Comparison of ENCODE assay signal across 8 cellular contexts in the genomic region with DNA sequence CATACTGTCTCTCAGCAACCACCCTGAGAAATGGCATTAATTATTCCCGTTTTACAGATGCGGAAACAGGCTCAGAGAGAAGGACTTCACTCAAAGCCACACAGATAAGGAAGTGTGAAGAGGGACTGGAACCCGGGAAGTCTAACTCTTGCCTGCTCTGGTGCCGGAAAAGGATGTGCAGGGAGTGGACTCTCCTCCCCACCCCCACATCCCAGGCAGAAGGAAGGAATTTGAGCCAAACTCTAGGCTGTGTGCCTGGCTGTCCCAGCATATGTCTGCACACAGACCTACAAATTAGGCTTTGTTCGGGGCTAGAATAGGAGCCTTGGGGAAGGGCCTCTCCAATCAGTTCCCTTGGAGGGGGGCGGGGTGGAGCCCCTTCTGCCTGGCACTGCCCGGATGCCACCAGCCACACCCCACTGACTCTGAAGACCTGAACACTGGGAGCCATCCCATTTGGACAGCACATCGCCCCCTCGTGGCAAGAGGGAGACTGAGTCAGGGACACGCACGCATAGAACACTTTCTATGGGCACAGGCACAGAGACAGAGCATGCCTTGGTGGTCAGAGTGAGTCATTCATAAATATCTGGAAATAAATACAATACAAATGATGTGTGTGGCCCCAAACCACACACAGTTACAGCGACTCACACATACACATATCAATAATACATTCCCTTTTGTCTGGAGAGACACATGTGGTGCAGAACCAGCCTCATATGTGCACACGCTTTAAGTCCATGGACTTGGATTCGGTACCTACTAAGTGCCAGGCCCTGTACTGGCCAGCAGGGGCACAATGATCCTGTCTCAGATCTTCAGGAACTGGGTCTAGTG. TPM values are rescaled to one million over a fixed set of nuclear protein-coding genes. Genes with fewer than 3 reads are reported as not detected.
A peak's percentile ranks its signal among the peaks of the same experiment; 100 is the strongest.
DNase-seq lines count a peak whose midpoint lies in the region; ATAC-seq and TF ChIP-seq lines count a peak whose summit lies in the region.

No MANE protein-coding gene starts in this region.

- H3K27me3 Mint-ChIP-seq in endothelial cell (ENCODE audit: unreplicated experiment) = peaks cover 15% of the 10 kb centered on the region

- H3K27ac ChIP-seq in C4-2B = no peak overlapping the region

- no peak overlapping the region for H3K27ac Mint-ChIP-seq in endothelial cell (ENCODE audit: unreplicated experiment)

- H3K9me3 Mint-ChIP-seq in endothelial cell (ENCODE audit: unreplicated experiment) = no peaks in the 10 kb centered on the region

- ATAC-seq in HG03520 (IDR thresholded peaks at IDR 0.05; ENCODE audit: unreplicated experiment) = peak; percentile 63

- H3K36me3 Mint-ChIP-seq in endothelial cell (ENCODE audit: low read depth, unreplicated experiment) = no peaks in the 10 kb centered on the region

- no peak overlapping the region for H3K4me3 Mint-ChIP-seq in endothelial cell (ENCODE audit: unreplicated experiment)

- peak; percentile 85 for DNase-seq in GM19238 (ENCODE audit: insufficient read length, low spot score)
- peak; percentile 4 for DNase-seq in NK-92 (lab: John Stamatoyannopoulos, UW; ENCODE audit: unreplicated experiment)
- DNase-seq in activated CD8-positive, alpha-beta memory T cell treated with anti-CD3 and anti-CD28 coated beads for 4 hours (ENCODE audit: low read depth in 2 of 2) = peak; percentile 46 to 57
- DNase-seq in endothelial cell (ENCODE audit: low spot score) = peak; percentile 84
- DNase-seq in mucosa of gallbladder (ENCODE audit: low spot score) = peak; percentile 93
- DNase-seq in stimulated activated CD8-positive, alpha-beta memory T cell treated with anti-CD3 and anti-CD28 coated beads, Interleukin-7, amount 100 ng/mL, for 48 hours (ENCODE audit: extremely low read depth in 1 of 2, low read depth in 1 of 2) = peak; percentile 53 to 75

- peaks cover 13% of the 10 kb centered on the region for H3K4me1 Mint-ChIP-seq in endothelial cell (ENCODE audit: unreplicated experiment)

- TF ChIP-seq CTCF in C4-2B (conservative IDR thresholded peaks at IDR 0.05) = peak; percentile 82
- peak; percentile 84 for TF ChIP-seq CTCF in endothelial cell (IDR thresholded peaks at IDR 0.05; ENCODE audit: unreplicated experiment)

RNA-seq across cellular contexts. Expression of gene LZTS2, which starts 13.1 kb away (rescaled TPM):
- 52.2 TPM for total RNA-seq in endothelial cell (ENCODE audit: unreplicated experiment)
- 84.9 TPM for total RNA-seq in mucosa of gallbladder

RNA-seq across cellular contexts. Expression of gene PDZD7, which starts 18.2 kb away (rescaled TPM):
- 0.54 TPM for total RNA-seq in endothelial cell (ENCODE audit: unreplicated experiment)
- total RNA-seq in mucosa of gallbladder = 5.3 TPM

RNA-seq across cellular contexts. Expression of gene SFXN3, which starts 18.3 kb away (rescaled TPM):
- 27.1 TPM for total RNA-seq in endothelial cell (ENCODE audit: unreplicated experiment)
- 75.9 TPM for total RNA-seq in mucosa of gallbladder

RNA-seq across cellular contexts. Expression of gene TWNK, which starts 25.4 kb away (rescaled TPM):
- total RNA-seq in endothelial cell (ENCODE audit: unreplicated experiment) (10.5 TPM), mucosa of gallbladder (5.7 TPM)

RNA-seq across cellular contexts. Expression of gene MRPL43, which starts 25.4 kb away (rescaled TPM):
- 51.8 TPM for total RNA-seq in endothelial cell (ENCODE audit: unreplicated experiment)
- 104 TPM for total RNA-seq in mucosa of gallbladder

Comparison
In these comparisons a context has a peak if more than half of its experiments do, and no peak if none do; other contexts are left out.
1. DNase-seq: peak in every context shown above with its lines; median percentile 93 in mucosa of gallbladder; 85 in GM19238; 84 in endothelial cell; 64 in stimulated activated CD8-positive, alpha-beta memory T cell treated with anti-CD3 and anti-CD28 coated beads, Interleukin-7, amount 100 ng/mL, for 48 hours; 52 in activated CD8-positive, alpha-beta memory T cell treated with anti-CD3 and anti-CD28 coated beads for 4 hours; 4 in NK-92.